10 cellular contexts compared by ENCODE assay signal in the genomic region with DNA sequence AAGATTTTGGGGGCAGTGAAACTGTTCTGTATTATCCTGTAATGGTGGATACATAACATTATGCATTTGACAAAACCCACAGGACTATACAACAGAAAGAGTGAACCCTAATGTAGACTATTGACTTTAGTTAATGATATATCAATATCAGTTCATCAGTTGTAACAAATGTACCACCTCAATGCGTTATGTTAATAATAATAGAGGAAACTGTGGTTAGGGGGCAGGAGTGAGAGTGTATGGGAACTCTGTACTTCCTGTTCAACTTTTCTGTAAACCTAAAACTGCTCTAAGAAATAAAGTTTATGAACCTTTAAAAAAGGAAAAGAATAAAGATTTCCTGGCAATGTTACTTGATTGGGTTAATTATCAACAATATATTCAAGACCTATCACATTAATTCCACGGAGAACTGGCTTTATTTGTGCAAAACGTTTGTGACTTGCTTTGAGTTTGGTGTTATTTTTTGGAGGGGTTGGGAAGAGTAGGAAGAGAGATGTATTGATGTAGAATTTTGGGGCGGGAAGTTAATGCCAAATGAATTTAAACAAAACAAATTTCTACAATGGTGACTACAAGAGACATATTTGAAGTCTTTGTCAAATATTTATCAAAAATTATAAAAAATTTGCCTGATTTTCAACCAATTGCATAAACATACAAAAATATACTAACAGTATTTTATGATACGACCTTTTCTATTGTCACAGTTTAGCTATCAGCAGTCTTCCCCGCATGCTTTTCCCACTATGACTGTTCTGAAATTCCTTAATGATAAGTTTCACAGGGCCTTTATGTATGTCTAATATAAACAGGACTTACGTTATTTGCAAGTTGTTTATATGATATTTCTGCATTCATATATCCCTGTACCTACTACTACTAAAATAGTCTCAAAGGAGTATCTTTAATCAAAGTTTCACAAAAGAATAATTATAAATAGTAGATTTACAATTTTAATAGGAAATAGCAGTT. TPM values are rescaled to one million over a fixed set of nuclear protein-coding genes. Genes with fewer than 3 reads are reported as not detected.
DNase-seq lines count a peak whose midpoint lies in the region; ATAC-seq and TF ChIP-seq lines count a peak whose summit lies in the region.
"Had no signal": no experiment of that assay in that cellular context is flagged by ENCODE, and none has a peak within 500 bp of the region (broad histone marks: within the 10 kb centered on the region; RNA-seq: fewer than 3 reads in every experiment).

No MANE protein-coding gene starts in this region.

- DNase-seq in AG04450 (ENCODE audit: low read depth, low spot score) = no peak
- no peak for DNase-seq in activated B cell treated with CpG ODN at 0.5 μM for 24 hours
- no peak for DNase-seq in lower lobe of right lung
- no peak for DNase-seq in occipital lobe (lab: John Stamatoyannopoulos, UW)
- no peak for DNase-seq in SKM-1 treated with dmso at 0.1 percent for 144 hours (lab: John Stamatoyannopoulos, UW; ENCODE audit: unreplicated experiment)
- DNase-seq in NCI-H1694 treated with DMSO at 0.1 percent for 48 hours (lab: John Stamatoyannopoulos, UW) = no peak
- DNase-seq: amygdala, NCI-H1417 treated with DMSO at 0.1 percent for 48 hours had no signal

- peaks cover 12% of the 10 kb centered on the region for H3K36me3 Mint-ChIP-seq in activated B cell treated with CpG ODN at 0.5 μM for 24 hours (ENCODE audit: low read depth)

- H3K4me1 ChIP-seq in HEK293 (ENCODE audit: control insufficient read depth, insufficient read depth, low read length) (peaks cover 2% of the 10 kb centered on the region; the same call in 1 of the 2 replicates), lower lobe of right lung (peaks cover 27% of the 10 kb centered on the region)

- peak overlapping the region; percentile 39 for H3K27ac ChIP-seq in AG04450 (ENCODE audit: low read depth, low read length)
- H3K27ac ChIP-seq in HEK293 (ENCODE audit: extremely low read depth, low read depth, low read length) = no peak overlapping the region
- peak overlapping the region; percentile 98 for H3K27ac ChIP-seq in lower lobe of right lung

- H3K4me3 Mint-ChIP-seq in activated B cell treated with CpG ODN at 0.5 μM for 24 hours = peak overlapping the region; percentile 9

- peaks cover 60% of the 10 kb centered on the region for H3K4me1 Mint-ChIP-seq in activated B cell treated with CpG ODN at 0.5 μM for 24 hours

- POLR2A ChIA-PET in AG04450 (lab: Yijun Ruan, JAX) = interaction anchor here (0.6 to 3.1 kb wide), 7 partner anchors 45 to 120 kb away, joined by 3 to 35 read pairs (median 3); no protein-coding TSS in a partner anchor
- POLR2A ChIA-PET in HEK293 (lab: Yijun Ruan, JAX) = interaction anchor here (1.3 to 2.4 kb wide), 4 partner anchors 11 to 121 kb away, joined by 3 to 19 read pairs (median 8); no protein-coding TSS in a partner anchor
- POLR2A ChIA-PET in activated B cell treated with CpG ODN at 0.5 μM for 24 hours (lab: Charles Lee) = interaction anchor here (1.1 to 2.4 kb wide), 3 partner anchors 82 to 171 kb away, joined by 3 to 18 read pairs (median 4); no protein-coding TSS in a partner anchor

- peak overlapping the region; percentile 62 for H3K27ac Mint-ChIP-seq in activated B cell treated with CpG ODN at 0.5 μM for 24 hours

- H3K4me3 ChIP-seq in AG04450 (ENCODE audit: low read depth, low read length) (peak overlapping the region; percentile 100), HEK293 (ENCODE audit: low read depth, low read length) (peak overlapping the region; percentile 24), lower lobe of right lung (peak overlapping the region; percentile 96)

- TF ChIP-seq CTCF in AG04450 (IDR thresholded peaks at IDR 0.05; ENCODE audit: low read depth, low read length) (0 out of 2 replicates have a peak, but pooled peaks have one; percentile 7), HEK293 (tag by site-specific recombination; IDR thresholded peaks at IDR 0.05) (no peak), activated B cell treated with CpG ODN at 0.5 μM for 24 hours (IDR thresholded peaks at IDR 0.05) (no peak), lower lobe of right lung (IDR thresholded peaks at IDR 0.05) (no peak)

- H3K27me3 ChIP-seq in AG04450 (ENCODE audit: control insufficient read depth, insufficient read depth, low read length) = no peaks in the 10 kb centered on the region
- H3K27me3 ChIP-seq in lower lobe of right lung (ENCODE audit: low read depth) = no peaks in the 10 kb centered on the region

- peaks cover 0 to 5% of the 10 kb centered on the region in 2 experiments; a peak in 1 of 3 replicates for H3K36me3 ChIP-seq in HEK293 (ENCODE audit: control insufficient read depth in 2 of 2, insufficient read depth in 1 of 2, low read length in 2 of 2)
- H3K36me3 ChIP-seq in lower lobe of right lung = no peaks in the 10 kb centered on the region

- H3K9me3 Mint-ChIP-seq in activated B cell treated with CpG ODN at 0.5 μM for 24 hours = no peaks in the 10 kb centered on the region

- H3K9me3 ChIP-seq in AG04450 (ENCODE audit: control insufficient read depth, insufficient read depth, low read length) (no peaks in the 10 kb centered on the region; the same call in 1 of the 2 replicates), HEK293 (ENCODE audit: control insufficient read depth, insufficient read depth, low read depth, low read length) (no peaks in the 10 kb centered on the region), lower lobe of right lung (no peaks in the 10 kb centered on the region)

- ATAC-seq in activated B cell treated with CpG ODN at 0.5 μM for 24 hours (ENCODE audit: low read depth) = no peak
- ATAC-seq in lower lobe of right lung = no peak
- ATAC-seq in HG02763 (IDR thresholded peaks at IDR 0.05; ENCODE audit: unreplicated experiment) = no peak

- intact Hi-C loops in activated B cell treated with CpG ODN at 0.5 μM for 24 hours (cut with micrococcal nuclease) = loop anchor here (5.0 to 10.0 kb wide), 4 partner anchors 100 to 480 kb away; a partner anchor contains a TSS
- intact Hi-C loops in lower lobe of right lung (cut with DNase I) = no loop called here

- no peaks in the 10 kb centered on the region for H3K27me3 Mint-ChIP-seq in activated B cell treated with CpG ODN at 0.5 μM for 24 hours

- CTCF ChIA-PET in AG04450 (lab: Charles Lee) (interaction anchor here (1.5 to 4.8 kb wide), 2 partner anchors 33 to 116 kb away, joined by 3 to 60 read pairs; no protein-coding TSS in a partner anchor), HEK293 (lab: Yijun Ruan, JAX) (interaction anchor here (0.7 to 6.1 kb wide), 5 partner anchors 30 to 116 kb away, joined by 3 to 69 read pairs (median 3); no protein-coding TSS in a partner anchor), activated B cell treated with CpG ODN at 0.5 μM for 24 hours (lab: Charles Lee) (interaction anchor here (1.1 to 2.9 kb wide), 3 partner anchors 116 to 123 kb away, joined by 3 to 20 read pairs (median 4); no protein-coding TSS in a partner anchor)

TF ChIP-seq in HEK293, 187 proteins besides CTCF, POLR2A, EP300 and RAD21 (continues in another document):
- TF ChIP-seq ZNF510 (tag by site-specific recombination; IDR thresholded peaks at IDR 0.05; ENCODE audit: insufficient replicate concordance) (no peak), ZNF37A (tag by site-specific recombination; IDR thresholded peaks at IDR 0.05) (no peak), MZF1 (tag by site-specific recombination; IDR thresholded peaks at IDR 0.05; ENCODE audit: borderline replicate concordance) (no peak)
- TF ChIP-seq, protein P1, sequence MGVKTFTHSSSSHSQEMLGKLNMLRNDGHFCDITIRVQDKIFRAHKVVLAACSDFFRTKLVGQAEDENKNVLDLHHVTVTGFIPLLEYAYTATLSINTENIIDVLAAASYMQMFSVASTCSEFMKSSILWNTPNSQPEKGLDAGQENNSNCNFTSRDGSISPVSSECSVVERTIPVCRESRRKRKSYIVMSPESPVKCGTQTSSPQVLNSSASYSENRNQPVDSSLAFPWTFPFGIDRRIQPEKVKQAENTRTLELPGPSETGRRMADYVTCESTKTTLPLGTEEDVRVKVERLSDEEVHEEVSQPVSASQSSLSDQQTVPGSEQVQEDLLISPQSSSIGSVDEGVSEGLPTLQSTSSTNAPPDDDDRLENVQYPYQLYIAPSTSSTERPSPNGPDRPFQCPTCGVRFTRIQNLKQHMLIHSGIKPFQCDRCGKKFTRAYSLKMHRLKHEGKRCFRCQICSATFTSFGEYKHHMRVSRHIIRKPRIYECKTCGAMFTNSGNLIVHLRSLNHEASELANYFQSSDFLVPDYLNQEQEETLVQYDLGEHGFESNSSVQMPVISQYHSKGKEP (tag by site-specific recombination; IDR thresholded peaks at IDR 0.05) = no peak
- TF ChIP-seq, protein P2, sequence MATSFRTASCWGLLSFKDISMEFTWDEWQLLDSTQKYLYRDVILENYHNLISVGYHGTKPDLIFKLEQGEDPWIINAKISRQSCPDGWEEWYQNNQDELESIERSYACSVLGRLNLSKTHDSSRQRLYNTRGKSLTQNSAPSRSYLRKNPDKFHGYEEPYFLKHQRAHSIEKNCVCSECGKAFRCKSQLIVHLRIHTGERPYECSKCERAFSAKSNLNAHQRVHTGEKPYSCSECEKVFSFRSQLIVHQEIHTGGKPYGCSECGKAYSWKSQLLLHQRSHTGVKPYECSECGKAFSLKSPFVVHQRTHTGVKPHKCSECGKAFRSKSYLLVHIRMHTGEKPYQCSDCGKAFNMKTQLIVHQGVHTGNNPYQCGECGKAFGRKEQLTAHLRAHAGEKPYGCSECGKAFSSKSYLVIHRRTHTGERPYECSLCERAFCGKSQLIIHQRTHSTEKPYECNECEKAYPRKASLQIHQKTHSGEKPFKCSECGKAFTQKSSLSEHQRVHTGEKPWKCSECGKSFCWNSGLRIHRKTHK (tag by site-specific recombination; IDR thresholded peaks at IDR 0.05) = no peak
- TF ChIP-seq, protein P3, sequence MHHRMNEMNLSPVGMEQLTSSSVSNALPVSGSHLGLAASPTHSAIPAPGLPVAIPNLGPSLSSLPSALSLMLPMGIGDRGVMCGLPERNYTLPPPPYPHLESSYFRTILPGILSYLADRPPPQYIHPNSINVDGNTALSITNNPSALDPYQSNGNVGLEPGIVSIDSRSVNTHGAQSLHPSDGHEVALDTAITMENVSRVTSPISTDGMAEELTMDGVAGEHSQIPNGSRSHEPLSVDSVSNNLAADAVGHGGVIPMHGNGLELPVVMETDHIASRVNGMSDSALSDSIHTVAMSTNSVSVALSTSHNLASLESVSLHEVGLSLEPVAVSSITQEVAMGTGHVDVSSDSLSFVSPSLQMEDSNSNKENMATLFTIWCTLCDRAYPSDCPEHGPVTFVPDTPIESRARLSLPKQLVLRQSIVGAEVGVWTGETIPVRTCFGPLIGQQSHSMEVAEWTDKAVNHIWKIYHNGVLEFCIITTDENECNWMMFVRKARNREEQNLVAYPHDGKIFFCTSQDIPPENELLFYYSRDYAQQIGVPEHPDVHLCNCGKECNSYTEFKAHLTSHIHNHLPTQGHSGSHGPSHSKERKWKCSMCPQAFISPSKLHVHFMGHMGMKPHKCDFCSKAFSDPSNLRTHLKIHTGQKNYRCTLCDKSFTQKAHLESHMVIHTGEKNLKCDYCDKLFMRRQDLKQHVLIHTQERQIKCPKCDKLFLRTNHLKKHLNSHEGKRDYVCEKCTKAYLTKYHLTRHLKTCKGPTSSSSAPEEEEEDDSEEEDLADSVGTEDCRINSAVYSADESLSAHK (tag by site-specific recombination; IDR thresholded peaks at IDR 0.05) = no peak

RNA-seq across cellular contexts. Expression of a gene that starts 2.1 kb away (rescaled TPM):
- 652 and 668 TPM in 2 replicates for polyA plus RNA-seq in AG04450 (2011; rRNA removed)
- polyA minus RNA-seq in AG04450 (2011; rRNA and poly(A)+ RNA removed) = 292 and 462 TPM in 2 replicates
- 60.5 and 60.6 TPM in 2 replicates for total RNA-seq in activated B cell treated with CpG ODN at 0.5 μM for 24 hours
- 317 TPM for total RNA-seq in lower lobe of right lung
- 588 TPM for total RNA-seq in occipital lobe

Comparison
In these comparisons a context has a peak if more than half of its experiments do, and no peak if none do; other contexts are left out.
1. H3K4me3 ChIP-seq: peak in every context shown above with its lines; median percentile 100 in AG04450; 96 in lower lobe of right lung; 24 in HEK293.